Comparison of ENCODE assay signal across 1 cellular context in genomic region chr17:73723317-73723716, GRCh38.
A peak's percentile ranks its signal among the peaks of the same experiment; 100 is the strongest.
TF ChIP-seq lines count a peak whose summit lies in the region.

No MANE protein-coding gene starts in this region.

TF ChIP-seq in HepG2, 621 proteins besides CTCF, POLR2A, EP300 and RAD21:
- TF ChIP-seq, protein P1, sequence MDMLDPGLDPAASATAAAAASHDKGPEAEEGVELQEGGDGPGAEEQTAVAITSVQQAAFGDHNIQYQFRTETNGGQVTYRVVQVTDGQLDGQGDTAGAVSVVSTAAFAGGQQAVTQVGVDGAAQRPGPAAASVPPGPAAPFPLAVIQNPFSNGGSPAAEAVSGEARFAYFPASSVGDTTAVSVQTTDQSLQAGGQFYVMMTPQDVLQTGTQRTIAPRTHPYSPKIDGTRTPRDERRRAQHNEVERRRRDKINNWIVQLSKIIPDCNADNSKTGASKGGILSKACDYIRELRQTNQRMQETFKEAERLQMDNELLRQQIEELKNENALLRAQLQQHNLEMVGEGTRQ (IDR thresholded peaks at IDR 0.05; ENCODE audit: low read depth, low read length) = peak; percentile 44; the same call in 1 of the 2 replicates
- TF ChIP-seq, protein P1 (CRISPR knock-in tag; IDR thresholded peaks at IDR 0.05; ENCODE audit: borderline replicate concordance) = no peak
- no peak for TF ChIP-seq GATAD1 (CRISPR knock-in tag; IDR thresholded peaks at IDR 0.05)
- TF ChIP-seq, protein P2, sequence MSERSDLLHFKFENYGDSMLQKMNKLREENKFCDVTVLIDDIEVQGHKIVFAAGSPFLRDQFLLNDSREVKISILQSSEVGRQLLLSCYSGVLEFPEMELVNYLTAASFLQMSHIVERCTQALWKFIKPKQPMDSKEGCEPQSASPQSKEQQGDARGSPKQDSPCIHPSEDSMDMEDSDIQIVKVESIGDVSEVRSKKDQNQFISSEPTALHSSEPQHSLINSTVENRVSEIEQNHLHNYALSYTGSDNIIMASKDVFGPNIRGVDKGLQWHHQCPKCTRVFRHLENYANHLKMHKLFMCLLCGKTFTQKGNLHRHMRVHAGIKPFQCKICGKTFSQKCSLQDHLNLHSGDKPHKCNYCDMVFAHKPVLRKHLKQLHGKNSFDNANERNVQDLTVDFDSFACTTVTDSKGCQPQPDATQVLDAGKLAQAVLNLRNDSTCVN (CRISPR knock-in tag; IDR thresholded peaks at IDR 0.05; ENCODE audit: borderline replicate concordance) = no peak
- TF ChIP-seq IKZF5 (CRISPR knock-in tag; IDR thresholded peaks at IDR 0.05) = no peak
- no peak for TF ChIP-seq FUBP1 (CRISPR knock-in tag; IDR thresholded peaks at IDR 0.05; ENCODE audit: borderline replicate concordance)
- TF ChIP-seq ZNF558 (CRISPR knock-in tag; IDR thresholded peaks at IDR 0.05; ENCODE audit: borderline replicate concordance) = no peak
- no peak for TF ChIP-seq RNF219 (CRISPR knock-in tag; IDR thresholded peaks at IDR 0.05)
- TF ChIP-seq HNRNPL (IDR thresholded peaks at IDR 0.05; ENCODE audit: low read depth, low read length) = no peak
- no peak for TF ChIP-seq BORCS8-MEF2B (CRISPR knock-in tag; IDR thresholded peaks at IDR 0.05)
- no peak for TF ChIP-seq ZNF792 (CRISPR knock-in tag; IDR thresholded peaks at IDR 0.05)
- TF ChIP-seq ZNF75D (CRISPR knock-in tag; IDR thresholded peaks at IDR 0.05; ENCODE audit: borderline replicate concordance) = no peak
- no peak for TF ChIP-seq HDAC1 (CRISPR knock-in tag; IDR thresholded peaks at IDR 0.05)
- peak; percentile 77 for TF ChIP-seq RAD51 (IDR thresholded peaks at IDR 0.05; ENCODE audit: borderline replicate concordance)
- no peak for TF ChIP-seq TIGD3 (CRISPR knock-in tag; IDR thresholded peaks at IDR 0.05; ENCODE audit: borderline replicate concordance)
- no peak for TF ChIP-seq ZNF605 (CRISPR knock-in tag; IDR thresholded peaks at IDR 0.05)
TF ChIP-seq in HepG2: peak in this region for 2.
